ENCODE assay signal across 23 cellular contexts in genomic region chr19:3680939-3681338, GRCh38. TPM values are rescaled to one million over a fixed set of nuclear protein-coding genes. Genes with fewer than 3 reads are reported as not detected.
DNase-seq lines count a peak whose midpoint lies in the region; ATAC-seq, FAIRE-seq and TF ChIP-seq lines count a peak whose summit lies in the region.
"Had no signal": no experiment of that assay in that cellular context is flagged by ENCODE, and none has a peak within 500 bp of the region (broad histone marks: within the 10 kb centered on the region; RNA-seq: fewer than 3 reads in every experiment).

No MANE protein-coding gene starts in this region.

- peak; percentile 28 for DNase-seq in Right ventricle myocardium inferior (ENCODE audit: missing footprints)
- DNase-seq in right atrium auricular region (ENCODE audit: low spot score): no peak
- peak; percentile 59 for DNase-seq in kidney
- DNase-seq in trophoblast cell: no peak
- no peak for DNase-seq in NK-92 (lab: John Stamatoyannopoulos, UW; ENCODE audit: unreplicated experiment)
- no peak for DNase-seq in GDM1 (lab: John Stamatoyannopoulos, UW)
- DNase-seq: CD4-positive, CD25-positive, alpha-beta regulatory T cell; CD8-positive, alpha-beta memory T cell; DMS 273 treated with DMSO at 0.1 percent for 48 hours; DMS79; EL; GF-D8; GM23248 had no signal

- H3K79me2 ChIP-seq in trophoblast cell (ENCODE audit: control insufficient read depth, insufficient read depth, low read length, poor library complexity): peaks cover 3% of the 10 kb centered on the region

- no peak overlapping the region for H3K14ac ChIP-seq in trophoblast cell (ENCODE audit: low read length)

- no peak overlapping the region for H3K23ac ChIP-seq in trophoblast cell (ENCODE audit: low read length)

- H4K8ac ChIP-seq in trophoblast cell (ENCODE audit: low read depth, low read length): no peak overlapping the region

- no peak overlapping the region for H2BK120ac ChIP-seq in trophoblast cell (ENCODE audit: insufficient read depth, low read length, poor library complexity)

- no peak overlapping the region for H2AK5ac ChIP-seq in trophoblast cell (ENCODE audit: low read length)

- H3K18ac ChIP-seq in trophoblast cell (ENCODE audit: low read length): peak overlapping the region; percentile 1

- no peak overlapping the region for H4K91ac ChIP-seq in trophoblast cell (ENCODE audit: low read depth, low read length)

- no peak overlapping the region for H3K4ac ChIP-seq in trophoblast cell (ENCODE audit: low read depth, low read length)

- H3K4me3 ChIP-seq in right atrium auricular region: no peak overlapping the region
- no peak overlapping the region for H3K4me3 ChIP-seq in kidney (ENCODE audit: low read length in 2 of 2)
- H3K4me3 ChIP-seq in trophoblast cell (ENCODE audit: low read depth, low read length): no peak overlapping the region
- H3K4me3 ChIP-seq: BLaER1, GM23248 had no signal

- intact Hi-C loops in Right ventricle myocardium inferior (cut with DNase I) (no loop called here), kidney (cut with DNase I) (no loop called here)

- no CpG with 5 or more reads among the region's 12 CpGs for WGBS in trophoblast cell (ENCODE audit: extremely low coverage, insufficient coverage, insufficient read length)

- H3K9me3 ChIP-seq in right atrium auricular region (peaks cover 0 to 6% of the 10 kb centered on the region in 2 donors), kidney (ENCODE audit: control insufficient read depth in 1 of 2, low read length in 2 of 2) (no peaks in the 10 kb centered on the region), trophoblast cell (ENCODE audit: insufficient read depth, low read depth, low read length) (peaks cover 10% of the 10 kb centered on the region)

- no peak overlapping the region for H3K9ac ChIP-seq in kidney (ENCODE audit: low read length in 2 of 2)
- no peak overlapping the region for H3K9ac ChIP-seq in trophoblast cell (ENCODE audit: low read length)
- H3K9ac ChIP-seq: BLaER1, GM23248 had no signal

- FAIRE-seq in kidney (lab: Jason Lieb, UNC): no peak
- FAIRE-seq: A204.1, D721Med, GM12892, GM19239 had no signal

- H4K12ac ChIP-seq in trophoblast cell (ENCODE audit: low read depth, low read length): no peak overlapping the region

- no peaks in the 10 kb centered on the region for H3K27me3 ChIP-seq in right atrium auricular region
- no peaks in the 10 kb centered on the region for H3K27me3 ChIP-seq in trophoblast cell (ENCODE audit: insufficient read depth, low read length)
- H3K27me3 ChIP-seq: BLaER1 had no signal

- H2AFZ ChIP-seq in trophoblast cell (ENCODE audit: insufficient read depth, low read length, poor library complexity): no peak overlapping the region
- H2AFZ ChIP-seq: GM23248 had no signal

- H2BK12ac ChIP-seq in trophoblast cell (ENCODE audit: low read length): no peak overlapping the region

- H3K79me1 ChIP-seq in trophoblast cell (ENCODE audit: low read length): peaks cover 17% of the 10 kb centered on the region

- TF ChIP-seq CTCF in right atrium auricular region (IDR thresholded peaks at IDR 0.05): no peak
- no peak for TF ChIP-seq CTCF in kidney (IDR thresholded peaks at IDR 0.05; ENCODE audit: borderline replicate concordance, extremely low read depth, insufficient read depth)

- H3K27ac ChIP-seq in right atrium auricular region: no peak overlapping the region
- no peak overlapping the region for H3K27ac ChIP-seq in kidney (ENCODE audit: low read depth in 2 of 2, low read length in 2 of 2)
- no peak overlapping the region for H3K27ac ChIP-seq in trophoblast cell (ENCODE audit: low read depth, low read length)
- H3K27ac ChIP-seq: 22Rv1, BLaER1, C4-2B, GM23248 had no signal

- peaks cover 12% of the 10 kb centered on the region for H3K36me3 ChIP-seq in right atrium auricular region
- H3K36me3 ChIP-seq in kidney (ENCODE audit: control insufficient read depth in 1 of 2, insufficient read depth in 2 of 2, low read length in 2 of 2): no peaks in the 10 kb centered on the region
- peaks cover 12 to 15% of the 10 kb centered on the region in 2 experiments for H3K36me3 ChIP-seq in trophoblast cell (ENCODE audit: control insufficient read depth in 1 of 2, insufficient read depth in 2 of 2, low read length in 2 of 2)

- no peak overlapping the region for H2BK5ac ChIP-seq in trophoblast cell (ENCODE audit: low read depth, low read length, poor library complexity)

- no peak overlapping the region for H3K4me2 ChIP-seq in trophoblast cell (ENCODE audit: low read length)
- H3K4me2 ChIP-seq: BLaER1 had no signal

- peaks cover 0 to 16% of the 10 kb centered on the region in 2 donors for H3K4me1 ChIP-seq in right atrium auricular region
- H3K4me1 ChIP-seq in kidney (ENCODE audit: control insufficient read depth in 1 of 2, insufficient read depth in 1 of 2, low read depth in 1 of 2, low read length in 2 of 2): peaks cover 0 to 6% of the 10 kb centered on the region in 2 donors
- H3K4me1 ChIP-seq in trophoblast cell (ENCODE audit: control insufficient read depth in 1 of 2, insufficient read depth in 2 of 2, low read length in 2 of 2): peaks cover 15 to 23% of the 10 kb centered on the region in 2 experiments

- no peak for ATAC-seq in Right ventricle myocardium inferior
- ATAC-seq: HCT116 had no signal

RNA-seq across cellular contexts. Expression of gene PIP5K1C, which starts 19.3 kb away (rescaled TPM):
- 34.7 TPM for total RNA-seq in Right ventricle myocardium inferior
- 10 to 100 TPM; 31.3 to 45.8 TPM for total RNA-seq in right atrium auricular region
- 35.6 TPM for total RNA-seq in kidney
- 11.2 TPM for polyA plus RNA-seq in kidney (ENCODE audit: insufficient read depth, low read depth, low replicate concordance)
- polyA plus RNA-seq in trophoblast cell (2013): 36.1 and 36.6 TPM in 2 replicates

RNA-seq across cellular contexts. Expression of gene TJP3, which starts 27.2 kb away (rescaled TPM):
- total RNA-seq in Right ventricle myocardium inferior: 0.62 TPM
- 1 to 10 TPM in 1 of 2 donors, not detected in 1; 1.1 TPM for total RNA-seq in right atrium auricular region
- total RNA-seq in kidney: 26.5 TPM
- polyA plus RNA-seq in kidney (ENCODE audit: insufficient read depth, low read depth, low replicate concordance): 32.5 TPM
- polyA plus RNA-seq in trophoblast cell (2013): 117 and 137 TPM in 2 replicates
- total RNA-seq: GM23248, H4 had no signal
- polyA plus RNA-seq: AG04450, GM23248 had no signal

RNA-seq across cellular contexts. Expression of gene CACTIN, which starts 54.3 kb away (rescaled TPM):
- total RNA-seq in Right ventricle myocardium inferior: 12.6 TPM
- total RNA-seq in right atrium auricular region: 10 to 100 TPM; 11.2 to 22.8 TPM
- 23.9 TPM for total RNA-seq in kidney
- 11.6 TPM for polyA plus RNA-seq in kidney (ENCODE audit: insufficient read depth, low read depth, low replicate concordance)
- 25.6 and 26.4 TPM in 2 replicates for polyA plus RNA-seq in trophoblast cell (2013)

Comparison
In these comparisons a context has a peak if more than half of its experiments do, and no peak if none do; other contexts are left out.
1. DNase-seq: peak in Right ventricle myocardium inferior (single experiment) and kidney (single experiment); none in right atrium auricular region (single experiment), trophoblast cell (0 of 2), NK-92 (single experiment) and GDM1 (single experiment).
2. RNA of gene TJP3, which starts 27.2 kb away (total RNA-seq): 26.5 TPM in kidney (single experiment); 1.1 TPM in right atrium auricular region and 0.62 TPM in Right ventricle myocardium inferior (single experiment); every median in the first group is over 10 times any median in the second.